ENCODE assay signal across 13 cellular contexts in genomic region chr12:109727039-109727723, GRCh38. TPM values are rescaled to one million over a fixed set of nuclear protein-coding genes. Genes with fewer than 3 reads are reported as not detected.
A peak's percentile ranks its signal among the peaks of the same experiment; 100 is the strongest.
DNase-seq lines count a peak whose midpoint lies in the region; ATAC-seq, FAIRE-seq and TF ChIP-seq lines count a peak whose summit lies in the region.
"Had no signal": no experiment of that assay in that cellular context is flagged by ENCODE, and none has a peak within 500 bp of the region (broad histone marks: within the 10 kb centered on the region; RNA-seq: fewer than 3 reads in every experiment).

No MANE protein-coding gene starts in this region.

- H3K36me3 ChIP-seq in astrocyte (ENCODE audit: insufficient read depth, low read length): no peaks in the 10 kb centered on the region

- DNase-seq in NCI-H2029 treated with DMSO at 0.1 percent for 48 hours (lab: John Stamatoyannopoulos, UW): peak; percentile 22
- DNase-seq in astrocyte (ENCODE audit: low read depth): no peak
- DNase-seq in islet precursor cell: peak; percentile 78
- peak; percentile 77 for DNase-seq in sciatic nerve (ENCODE audit: low spot score)
- no peak for DNase-seq in iPS-NIHi11 (ENCODE audit: low spot score)
- no peak for DNase-seq in GDM1 (lab: John Stamatoyannopoulos, UW)
- DNase-seq: activated CD8-positive, alpha-beta memory T cell treated with anti-CD3 and anti-CD28 coated beads, Interleukin-2, amount 10 ng/mL, durations not matched to agents 7 days and 5 days; naive thymus-derived CD4-positive, alpha-beta T cell; PC-9 had no signal

- peaks cover 25% of the 10 kb centered on the region for H3K27me3 Mint-ChIP-seq in astrocyte (ENCODE audit: low read depth, unreplicated experiment)
- H3K27me3 Mint-ChIP-seq: activated CD8-positive, alpha-beta memory T cell treated with anti-CD3 and anti-CD28 coated beads, Interleukin-2, amount 10 ng/mL, durations not matched to agents 7 days and 5 days; naive thymus-derived CD4-positive, alpha-beta T cell had no signal

- no peaks in the 10 kb centered on the region for H3K4me1 ChIP-seq in astrocyte (ENCODE audit: insufficient read depth, low read length)

- no peak overlapping the region for H3K9ac ChIP-seq in astrocyte (ENCODE audit: low read length)

- H2AFZ ChIP-seq in astrocyte (ENCODE audit: low read depth, low read length): no peak overlapping the region
- H2AFZ ChIP-seq: PC-9 had no signal

- no peak overlapping the region for H3K4me3 Mint-ChIP-seq in astrocyte (ENCODE audit: unreplicated experiment)
- H3K4me3 Mint-ChIP-seq: activated CD8-positive, alpha-beta memory T cell treated with anti-CD3 and anti-CD28 coated beads, Interleukin-2, amount 10 ng/mL, durations not matched to agents 7 days and 5 days; IgD-negative memory B cell; naive thymus-derived CD4-positive, alpha-beta T cell; stimulated activated effector memory CD8-positive, alpha-beta T cell treated with anti-CD3 and anti-CD28 coated beads, Interleukin-12 subunit alpha, Interleukin-12 subunit beta, amount 100 ng/mL, for 72 hours had no signal

- H3K4me2 ChIP-seq in astrocyte (ENCODE audit: low read length): no peak overlapping the region
- H3K4me2 ChIP-seq: PC-9 had no signal

- no peak overlapping the region for H3K4me3 ChIP-seq in astrocyte (ENCODE audit: insufficient read depth, low read depth, low read length)
- H3K4me3 ChIP-seq: PC-9 had no signal

- no peaks in the 10 kb centered on the region for H3K4me1 Mint-ChIP-seq in astrocyte (ENCODE audit: low read depth, unreplicated experiment)
- H3K4me1 Mint-ChIP-seq: activated CD8-positive, alpha-beta memory T cell treated with anti-CD3 and anti-CD28 coated beads, Interleukin-2, amount 10 ng/mL, durations not matched to agents 7 days and 5 days; naive thymus-derived CD4-positive, alpha-beta T cell had no signal

- TF ChIP-seq CTCF in astrocyte (IDR thresholded peaks at IDR 0.05; ENCODE audit: insufficient read depth, low read depth, low read length): no peak

- H3K36me3 Mint-ChIP-seq in astrocyte (ENCODE audit: low read depth, unreplicated experiment): no peaks in the 10 kb centered on the region
- H3K36me3 Mint-ChIP-seq: activated CD8-positive, alpha-beta memory T cell treated with anti-CD3 and anti-CD28 coated beads, Interleukin-2, amount 10 ng/mL, durations not matched to agents 7 days and 5 days; naive thymus-derived CD4-positive, alpha-beta T cell; stimulated activated effector memory CD8-positive, alpha-beta T cell treated with anti-CD3 and anti-CD28 coated beads, Interleukin-12 subunit alpha, Interleukin-12 subunit beta, amount 100 ng/mL, for 72 hours had no signal

- ATAC-seq in sciatic nerve: peak; percentile 83
- ATAC-seq in HG03565 (IDR thresholded peaks at IDR 0.05; ENCODE audit: unreplicated experiment): no peak
- ATAC-seq: activated CD8-positive, alpha-beta memory T cell treated with anti-CD3 and anti-CD28 coated beads, Interleukin-2, amount 10 ng/mL, durations not matched to agents 7 days and 5 days; HCT116; naive thymus-derived CD4-positive, alpha-beta T cell; stimulated activated effector memory CD8-positive, alpha-beta T cell treated with anti-CD3 and anti-CD28 coated beads, Interleukin-12 subunit alpha, Interleukin-12 subunit beta, amount 100 ng/mL, for 72 hours had no signal

- no peak for FAIRE-seq in astrocyte (lab: Jason Lieb, UNC)

- H4K20me1 ChIP-seq in astrocyte (ENCODE audit: insufficient read depth, low read length): no peaks in the 10 kb centered on the region

- H3K9me3 ChIP-seq in astrocyte (ENCODE audit: insufficient read depth, low read depth, low read length): no peaks in the 10 kb centered on the region

- no peaks in the 10 kb centered on the region for H3K79me2 ChIP-seq in astrocyte (ENCODE audit: insufficient read depth, low read length)

- no peaks in the 10 kb centered on the region for H3K9me3 Mint-ChIP-seq in astrocyte (ENCODE audit: unreplicated experiment)
- H3K9me3 Mint-ChIP-seq: IgD-negative memory B cell; naive thymus-derived CD4-positive, alpha-beta T cell; stimulated activated effector memory CD8-positive, alpha-beta T cell treated with anti-CD3 and anti-CD28 coated beads, Interleukin-12 subunit alpha, Interleukin-12 subunit beta, amount 100 ng/mL, for 72 hours had no signal

- no peak overlapping the region for H3K27ac ChIP-seq in astrocyte (ENCODE audit: low read depth, low read length)
- H3K27ac ChIP-seq: PC-9 had no signal

- peak overlapping the region; percentile 53 for H3K27ac Mint-ChIP-seq in astrocyte (ENCODE audit: unreplicated experiment)
- H3K27ac Mint-ChIP-seq: activated CD8-positive, alpha-beta memory T cell treated with anti-CD3 and anti-CD28 coated beads, Interleukin-2, amount 10 ng/mL, durations not matched to agents 7 days and 5 days; naive thymus-derived CD4-positive, alpha-beta T cell; stimulated activated effector memory CD8-positive, alpha-beta T cell treated with anti-CD3 and anti-CD28 coated beads, Interleukin-12 subunit alpha, Interleukin-12 subunit beta, amount 100 ng/mL, for 72 hours had no signal

- H3K27me3 ChIP-seq in astrocyte (ENCODE audit: insufficient read depth, low read length): peaks cover 18% of the 10 kb centered on the region

- intact Hi-C loops in sciatic nerve (cut with DNase I): no loop called here

RNA-seq across cellular contexts. Expression of gene FAM222A, which starts 13.6 kb away (rescaled TPM):
- total RNA-seq in astrocyte: 1.2 and 1.4 TPM in 2 replicates
- total RNA-seq in sciatic nerve: 4.7 TPM

Comparison
In these comparisons a context has a peak if more than half of its experiments do, and no peak if none do; other contexts are left out.
1. DNase-seq: peak in NCI-H2029 treated with DMSO at 0.1 percent for 48 hours (single experiment), islet precursor cell (single experiment) and sciatic nerve (single experiment); none in astrocyte (single experiment), iPS-NIHi11 (single experiment) and GDM1 (single experiment).